In genomic region chr16:72848759-72849664, GRCh38 we compare ENCODE assay signal across 9 cellular contexts.
DNase-seq lines count a peak whose midpoint lies in the region; ATAC-seq and TF ChIP-seq lines count a peak whose summit lies in the region.
"Had no signal": no experiment of that assay in that cellular context is flagged by ENCODE, and none has a peak within 500 bp of the region (broad histone marks: within the 10 kb centered on the region; RNA-seq: fewer than 3 reads in every experiment).

No MANE protein-coding gene starts in this region.

- no peaks in the 10 kb centered on the region for H3K9me3 ChIP-seq in body of pancreas

- H3K4me3 Mint-ChIP-seq in activated CD8-positive, alpha-beta T cell treated with anti-CD3 and anti-CD28 coated beads for 36 hours: no peak overlapping the region

- WGBS in body of pancreas, 2 donors: 20 to 28% methylated on average over 23 to 24 of the region's 24 CpGs

- TF ChIP-seq POLR2A in body of pancreas (IDR thresholded peaks at IDR 0.05): peak in 2 of 3 donors; percentile 17 to 32

- ATAC-seq in body of pancreas: peak; percentile 89
- ATAC-seq in activated naive CD4-positive, alpha-beta T cell treated with anti-CD3 and anti-CD28 coated beads, Interleukin-2, amount 50 U/mL, for 72 hours: no peak
- ATAC-seq in activated CD8-positive, alpha-beta T cell treated with anti-CD3 and anti-CD28 coated beads for 36 hours: no peak

- H3K27ac ChIP-seq in C4-2B (peak overlapping the region; percentile 79), body of pancreas (peak overlapping the region; percentile 60 to 83 (median 82))
- H3K27ac ChIP-seq: cardiac muscle cell had no signal

- H3K27me3 Mint-ChIP-seq in activated CD8-positive, alpha-beta T cell treated with anti-CD3 and anti-CD28 coated beads for 36 hours: peaks cover 4% of the 10 kb centered on the region

- H3K36me3 Mint-ChIP-seq in activated naive CD4-positive, alpha-beta T cell treated with anti-CD3 and anti-CD28 coated beads, Interleukin-2, amount 50 U/mL, for 72 hours: no peaks in the 10 kb centered on the region
- no peaks in the 10 kb centered on the region for H3K36me3 Mint-ChIP-seq in activated CD8-positive, alpha-beta T cell treated with anti-CD3 and anti-CD28 coated beads for 36 hours (ENCODE audit: low read depth)

- TF ChIP-seq CTCF in C4-2B (conservative IDR thresholded peaks at IDR 0.05) (no peak), body of pancreas (IDR thresholded peaks at IDR 0.05) (no peak), kidney epithelial cell (IDR thresholded peaks at IDR 0.05; ENCODE audit: insufficient read depth, low read length, poor library complexity, severe bottlenecking) (no peak)
- no peak for TF ChIP-seq CTCF in activated CD8-positive, alpha-beta T cell treated with anti-CD3 and anti-CD28 coated beads for 36 hours (IDR thresholded peaks at IDR 0.05)

- CTCF ChIA-PET in activated CD8-positive, alpha-beta T cell treated with anti-CD3 and anti-CD28 coated beads for 36 hours (lab: Charles Lee): interaction anchor here (0.9 to 5.1 kb wide), 2 partner anchors 17 to 724 kb away, joined by 3 to 27 read pairs; no protein-coding TSS in a partner anchor

- intact Hi-C loops in body of pancreas (cut with DNase I): no loop called here
- intact Hi-C loops in activated CD8-positive, alpha-beta T cell treated with anti-CD3 and anti-CD28 coated beads for 36 hours (cut with micrococcal nuclease): no loop called here

- H3K27ac Mint-ChIP-seq in activated naive CD4-positive, alpha-beta T cell treated with anti-CD3 and anti-CD28 coated beads, Interleukin-2, amount 50 U/mL, for 72 hours: no peak overlapping the region
- no peak overlapping the region for H3K27ac Mint-ChIP-seq in activated CD8-positive, alpha-beta T cell treated with anti-CD3 and anti-CD28 coated beads for 36 hours

- no peaks in the 10 kb centered on the region for H3K9me3 Mint-ChIP-seq in activated naive CD4-positive, alpha-beta T cell treated with anti-CD3 and anti-CD28 coated beads, Interleukin-2, amount 50 U/mL, for 72 hours
- no peaks in the 10 kb centered on the region for H3K9me3 Mint-ChIP-seq in activated CD8-positive, alpha-beta T cell treated with anti-CD3 and anti-CD28 coated beads for 36 hours

- H3K27me3 ChIP-seq in body of pancreas: no peaks in the 10 kb centered on the region
- no peaks in the 10 kb centered on the region for H3K27me3 ChIP-seq in kidney epithelial cell (ENCODE audit: control insufficient read depth, insufficient read depth, low read length)
- H3K27me3 ChIP-seq: cardiac muscle cell had no signal

- peaks cover 3% of the 10 kb centered on the region for H3K4me1 Mint-ChIP-seq in activated CD8-positive, alpha-beta T cell treated with anti-CD3 and anti-CD28 coated beads for 36 hours (ENCODE audit: low read depth)

- H3K4me1 ChIP-seq in body of pancreas: peaks cover 22% of the 10 kb centered on the region

- H3K4me3 ChIP-seq in body of pancreas (no peak overlapping the region), kidney epithelial cell (ENCODE audit: low read depth, low read length) (no peak overlapping the region)
- H3K4me3 ChIP-seq: cardiac muscle cell had no signal

- H3K36me3 ChIP-seq in body of pancreas (replicated peaks in 1 of 2; ENCODE audit: insufficient read depth in 1 of 2, low read depth in 2 of 2): no peaks in the 10 kb centered on the region
- H3K36me3 ChIP-seq in kidney epithelial cell (ENCODE audit: control insufficient read depth, insufficient read depth, low read length): no peaks in the 10 kb centered on the region
- H3K36me3 ChIP-seq: cardiac muscle cell had no signal

- DNase-seq in NCI-H2029 treated with DMSO at 0.1 percent for 48 hours (lab: John Stamatoyannopoulos, UW) (peak; percentile 43), body of pancreas (peak; percentile 90 to 92 (median 92)), kidney epithelial cell (ENCODE audit: low read depth) (peak; percentile 67), superior temporal gyrus (ENCODE audit: extremely low spot score) (peak; percentile 60), NOMO-1 treated with DMSO at 0.1 percent for 48 hours (lab: John Stamatoyannopoulos, UW; ENCODE audit: unreplicated experiment) (no peak)
- DNase-seq in activated naive CD4-positive, alpha-beta T cell treated with anti-CD3 and anti-CD28 coated beads, Interleukin-2, amount 50 U/mL, for 72 hours (ENCODE audit: low spot score in 2 of 2): no peak
- DNase-seq in activated CD8-positive, alpha-beta T cell treated with anti-CD3 and anti-CD28 coated beads for 36 hours: no peak

- POLR2A ChIA-PET in activated CD8-positive, alpha-beta T cell treated with anti-CD3 and anti-CD28 coated beads for 36 hours (lab: Charles Lee): no interaction called here

Comparison
In these comparisons a context has a peak if more than half of its experiments do, and no peak if none do; other contexts are left out.
1. DNase-seq: peak in NCI-H2029 treated with DMSO at 0.1 percent for 48 hours (single experiment), body of pancreas (4 of 4), kidney epithelial cell (single experiment) and superior temporal gyrus (single experiment); none in activated naive CD4-positive, alpha-beta T cell treated with anti-CD3 and anti-CD28 coated beads, Interleukin-2, amount 50 U/mL, for 72 hours (0 of 2), activated CD8-positive, alpha-beta T cell treated with anti-CD3 and anti-CD28 coated beads for 36 hours (single experiment) and NOMO-1 treated with DMSO at 0.1 percent for 48 hours (single experiment).